In genomic region chr5:36214434-36214833, GRCh38 we compare ENCODE assay signal across 1 cellular context.
TF ChIP-seq lines count a peak whose summit lies in the region.

No MANE protein-coding gene starts in this region.

TF ChIP-seq in H1, 55 proteins besides CTCF, POLR2A, EP300 and RAD21:
- TF ChIP-seq KDM4A (IDR thresholded peaks at IDR 0.05; ENCODE audit: low read depth, low read length, severe bottlenecking) (no peak), EGR1 (IDR thresholded peaks at IDR 0.05; ENCODE audit: borderline replicate concordance, low read depth, low read length) (no peak), POU5F1 (IDR thresholded peaks at IDR 0.05; ENCODE audit: low read depth, low read length) (no peak), BRCA1 (IDR thresholded peaks at IDR 0.05; ENCODE audit: low read depth, low read length) (no peak)
